In the genomic region with DNA sequence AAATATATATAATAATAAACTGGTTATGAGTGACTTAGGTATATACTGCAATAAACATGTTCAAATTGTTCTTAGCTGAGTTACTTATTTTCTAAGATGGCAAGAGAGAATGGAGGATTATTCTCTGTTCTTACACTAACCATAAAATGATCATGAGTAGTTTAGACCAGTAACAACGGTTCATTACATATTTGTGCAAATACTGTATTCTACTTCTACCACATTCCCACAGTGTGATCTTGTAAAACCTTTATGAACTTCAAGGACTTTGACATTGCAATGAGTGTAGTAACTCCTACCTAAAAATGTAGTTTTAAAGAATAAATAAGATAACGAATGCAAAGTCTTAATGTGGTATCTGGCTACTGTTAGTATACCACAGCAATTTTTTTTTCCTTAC, we compare ENCODE assay signal across 32 cellular contexts.
"Had no signal": no experiment of that assay in that cellular context is flagged by ENCODE, and none has a peak within 500 bp of the region (broad histone marks: within the 10 kb centered on the region; RNA-seq: fewer than 3 reads in every experiment).

No MANE protein-coding gene starts in this region.

- H3K36me3 ChIP-seq: adrenal gland, ascending aorta, brain microvascular endothelial cell, breast epithelium, cardiac muscle cell had no signal

- ATAC-seq: activated naive CD4-positive, alpha-beta T cell treated with anti-CD3 and anti-CD28 coated beads, Interleukin-2, amount 50 U/mL, for 72 hours; activated naive CD8-positive, alpha-beta T cell treated with anti-CD3 and anti-CD28 coated beads, Interleukin-2, amount 50 U/mL, for 24 hours; activated T-cell treated with anti-CD3 and anti-CD28 coated beads, Interleukin-2, amount 50 U/mL, for 4 hours; activated T-cell treated with anti-CD3 and anti-CD28 coated beads, Interleukin-2, amount 50 U/mL, for 72 hours; activated T-helper 17 cell treated with anti-CD3 and anti-CD28 coated beads, Interleukin-2, amount 50 U/mL, for 72 hours; body of pancreas had no signal

- H3K4me1 ChIP-seq: adrenal gland, ascending aorta, body of pancreas, breast epithelium had no signal

- H3K9me3 ChIP-seq: adrenal gland, ascending aorta, body of pancreas had no signal

- H3K4me3 ChIP-seq: adrenal gland, ascending aorta, body of pancreas, breast epithelium, cardiac muscle cell had no signal

- DNase-seq: activated effector memory CD4-positive, alpha-beta T cell treated with anti-CD3 and anti-CD28 coated beads, Interleukin-2, amount 50 U/mL, for 16 hours; activated effector memory CD4-positive, alpha-beta T cell treated with Interleukin-2 at 50 U/mL for 16 hours; activated gamma-delta T cell; activated gamma-delta T cell treated with Interleukin-2 at 50 U/mL for 16 hours; activated naive CD4-positive, alpha-beta T cell; activated naive CD4-positive, alpha-beta T cell treated with anti-CD3 and anti-CD28 coated beads for 36 hours; activated naive CD4-positive, alpha-beta T cell treated with anti-CD3 and anti-CD28 coated beads, Interleukin-2, amount 10 ng/mL, durations not matched to agents 7 days and 5 days; activated naive CD4-positive, alpha-beta T cell treated with anti-CD3 and anti-CD28 coated beads, Interleukin-2, amount 50 U/mL, for 16 hours; activated naive CD4-positive, alpha-beta T cell treated with Interleukin-2 at 50 U/mL for 16 hours; activated naive CD8-positive, alpha-beta T cell treated with anti-CD3 and anti-CD28 coated beads for 36 hours; activated naive CD8-positive, alpha-beta T cell treated with anti-CD3 and anti-CD28 coated beads, Interleukin-2, amount 10 ng/mL, durations not matched to agents 7 days and 5 days; activated naive CD8-positive, alpha-beta T cell treated with anti-CD3 and anti-CD28 coated beads, Interleukin-2, amount 50 U/mL, for 24 hours; activated T-cell treated with anti-CD3 and anti-CD28 coated beads, Interleukin-2, amount 50 U/mL, for 1 hour; activated T-cell treated with anti-CD3 and anti-CD28 coated beads, Interleukin-2, amount 50 U/mL, for 24 hours; activated T-cell treated with anti-CD3 and anti-CD28 coated beads, Interleukin-2, amount 50 U/mL, for 4 hours; activated T-cell treated with anti-CD3 and anti-CD28 coated beads, Interleukin-2, amount 50 U/mL, for 48 hours; activated T-cell treated with anti-CD3 and anti-CD28 coated beads, Interleukin-2, amount 50 U/mL, for 72 hours; adrenal gland; amniotic stem cell; amygdala; anterior cingulate cortex; aorta; body of pancreas; brain microvascular endothelial cell; caudate nucleus; central memory CD4-positive, alpha-beta T cell; cerebellar nuclear complex had no signal
